ENCODE assay signal across 1 cellular context in genomic region chr5:144203750-144204596, GRCh38.
TF ChIP-seq lines count a peak whose summit lies in the region.

No MANE protein-coding gene starts in this region.

TF ChIP-seq in HEK293, 187 proteins besides CTCF, POLR2A, EP300 and RAD21 (continued from another document):
- TF ChIP-seq ZBTB44 (tag by site-specific recombination; IDR thresholded peaks at IDR 0.05) (0 out of 2 replicates have a peak, but pooled peaks have one; percentile 13), ZFP69B (tag by site-specific recombination; IDR thresholded peaks at IDR 0.05) (0 out of 2 replicates have a peak, but pooled peaks have one; percentile 22), REST (tag by site-specific recombination; IDR thresholded peaks at IDR 0.05) (peak; percentile 41; the same call in 1 of the 2 replicates), ZNF664 (tag by site-specific recombination; IDR thresholded peaks at IDR 0.05) (peak; percentile 55; the same call in 1 of the 2 replicates)
